In the genomic region with DNA sequence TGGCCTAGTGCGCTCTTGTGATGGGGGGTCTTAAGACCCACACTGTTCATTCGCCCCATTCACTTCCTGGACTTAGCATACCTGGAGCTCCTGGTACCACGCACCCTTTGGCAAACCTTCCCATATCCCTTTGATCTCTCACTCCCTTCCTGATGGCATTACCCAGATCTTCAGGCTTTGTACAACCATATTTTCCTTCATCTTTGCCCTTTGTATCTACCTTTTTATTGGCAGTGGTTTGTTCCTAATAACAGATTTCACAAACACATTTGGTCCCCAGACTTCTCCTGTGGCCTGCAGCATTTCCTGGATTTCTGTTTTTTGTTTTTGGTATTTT, we compare ENCODE assay signal across 10 cellular contexts. TPM values are rescaled to one million over a fixed set of nuclear protein-coding genes. Genes with fewer than 3 reads are reported as not detected.
A peak's percentile ranks its signal among the peaks of the same experiment; 100 is the strongest.
DNase-seq lines count a peak whose midpoint lies in the region; ATAC-seq, FAIRE-seq and TF ChIP-seq lines count a peak whose summit lies in the region.
"Had no signal": no experiment of that assay in that cellular context is flagged by ENCODE, and none has a peak within 500 bp of the region (broad histone marks: within the 10 kb centered on the region; RNA-seq: fewer than 3 reads in every experiment).

No MANE protein-coding gene starts in this region.

- intact Hi-C loops in ovary (cut with DNase I) = loop anchor here in 1 of 4 donors (2.0 kb wide), 1 partner anchor 16 kb away; no protein-coding TSS in a partner anchor

- H3K4me3 Mint-ChIP-seq in chondrocyte (ENCODE audit: unreplicated experiment) = no peak overlapping the region
- H3K4me3 Mint-ChIP-seq: CD4-positive, alpha-beta memory T cell had no signal

- TF ChIP-seq POLR2A in ovary (IDR thresholded peaks at IDR 0.05) = no peak

- no peaks in the 10 kb centered on the region for H3K27me3 Mint-ChIP-seq in chondrocyte (ENCODE audit: low read depth)

- TF ChIP-seq EP300 in ovary (IDR thresholded peaks at IDR 0.05) = no peak

- H3K27ac Mint-ChIP-seq in chondrocyte (ENCODE audit: unreplicated experiment) = peak overlapping the region; percentile 39

- no peak for DNase-seq in GM19239 (ENCODE audit: insufficient read length, low spot score)
- no peak for DNase-seq in chondrocyte (ENCODE audit: low spot score)
- peak in 2 of 5 donors; percentile 15 to 26 for DNase-seq in ovary
- DNase-seq in central memory CD4-positive, alpha-beta T cell = no peak
- no peak for DNase-seq in NCI-H748 treated with DMSO at 0.1 percent for 48 hours (lab: John Stamatoyannopoulos, UW)
- DNase-seq: amniotic stem cell; CD4-positive, alpha-beta memory T cell; NCI-H187 treated with DMSO at 0.1 percent for 48 hours had no signal

- peak overlapping the region; percentile 79 for H3K27ac ChIP-seq in ovary

- TF ChIP-seq CTCF in chondrocyte (IDR thresholded peaks at IDR 0.05) (no peak), ovary (IDR thresholded peaks at IDR 0.05) (no peak)

- no peak overlapping the region for H3K4me3 ChIP-seq in ovary

- H3K4me1 ChIP-seq in ovary (ENCODE audit: insufficient read depth) = peaks cover 16% of the 10 kb centered on the region

- no peaks in the 10 kb centered on the region for H3K36me3 ChIP-seq in ovary

- no peaks in the 10 kb centered on the region for H3K36me3 Mint-ChIP-seq in chondrocyte (ENCODE audit: low read depth)
- H3K36me3 Mint-ChIP-seq: CD4-positive, alpha-beta memory T cell had no signal

- no peaks in the 10 kb centered on the region for H3K27me3 ChIP-seq in ovary

- no peaks in the 10 kb centered on the region for H3K9me3 Mint-ChIP-seq in chondrocyte (ENCODE audit: low read depth)
- H3K9me3 Mint-ChIP-seq: CD4-positive, alpha-beta memory T cell had no signal

- peaks cover 22% of the 10 kb centered on the region for H3K4me1 Mint-ChIP-seq in chondrocyte (ENCODE audit: low read depth)

- 85 to 91% (median 86%) methylated on average over 3 of the region's 3 CpGs for WGBS in ovary, 3 donors

- no peaks in the 10 kb centered on the region for H3K9me3 ChIP-seq in ovary

- ATAC-seq in HG03045 (IDR thresholded peaks at IDR 0.05; ENCODE audit: unreplicated experiment) = no peak

- FAIRE-seq in GM19239 (lab: Jason Lieb, UNC) = peak; percentile 39

RNA-seq across cellular contexts. Expression of gene IFITM3, which starts 16.0 kb away (rescaled TPM):
- total RNA-seq in chondrocyte (377 to 394 TPM (median 392 TPM) in 3 replicates), ovary (1,000 to 10,000 TPM in 2 of 7 donors, 100 to 1,000 TPM in 5; 150 to 1,394 (median 665) TPM)
- 1,000 to 10,000 TPM in 1 of 2 donors, 100 to 1,000 TPM in 1; 506 to 1,096 TPM for polyA plus RNA-seq in ovary

RNA-seq across cellular contexts. Expression of gene IFITM1, which starts 22.8 kb away (rescaled TPM):
- total RNA-seq in chondrocyte (1.0 to 3.3 TPM (median 1.6 TPM) in 3 replicates), ovary (100 to 1,000 TPM; 317 to 760 (median 496) TPM)
- polyA plus RNA-seq in ovary = 100 to 1,000 TPM; 211 to 748 TPM

RNA-seq across cellular contexts. Expression of gene IFITM2, which starts 29.0 kb away (rescaled TPM):
- total RNA-seq in chondrocyte = 100 to 109 TPM (median 107 TPM) in 3 replicates
- total RNA-seq in ovary = 1,000 to 10,000 TPM in 1 of 7 donors, 100 to 1,000 TPM in 6; 207 to 1,149 (median 546) TPM
- polyA plus RNA-seq in ovary = 100 to 1,000 TPM; 306 to 616 TPM

RNA-seq across cellular contexts. Expression of gene B4GALNT4, which starts 32.7 kb away (rescaled TPM):
- total RNA-seq in chondrocyte = 37.0 to 39.1 TPM (median 37.2 TPM) in 3 replicates
- total RNA-seq in ovary = 10 to 100 TPM; 14.7 to 90.3 (median 52.5) TPM
- 10 to 100 TPM in 1 of 2 donors, 1 to 10 TPM in 1; 1.3 to 58.1 TPM for polyA plus RNA-seq in ovary
- total RNA-seq: RPMI7951 had no signal
- polyA plus RNA-seq: CD4-positive, alpha-beta memory T cell had no signal

RNA-seq across cellular contexts. Expression of gene IFITM5, which starts 37.3 kb away (rescaled TPM):
- total RNA-seq in chondrocyte (not detected in 3 replicates), ovary (not detected)
- polyA plus RNA-seq in ovary = not detected
- total RNA-seq: CD4-positive, alpha-beta memory T cell; RPMI7951 had no signal
- polyA plus RNA-seq: CD4-positive, alpha-beta memory T cell had no signal

Comparison
In these comparisons a context has a peak if more than half of its experiments do, and no peak if none do; other contexts are left out.
1. RNA of gene IFITM1, which starts 22.8 kb away (total RNA-seq): 317 to 760 TPM in ovary; 1.0 to 3.3 TPM in chondrocyte; every median in the first group is over 10 times any median in the second.